ENCODE assay signal across 8 cellular contexts in genomic region chr2:183079335-183079775, GRCh38. TPM values are rescaled to one million over a fixed set of nuclear protein-coding genes. Genes with fewer than 3 reads are reported as not detected.
DNase-seq lines count a peak whose midpoint lies in the region; ATAC-seq and TF ChIP-seq lines count a peak whose summit lies in the region.

No MANE protein-coding gene starts in this region.

- H3K4me3 Mint-ChIP-seq in activated CD4-positive, alpha-beta memory T cell treated with anti-CD3 and anti-CD28 coated beads, Interleukin-2, amount 10 ng/mL, durations not matched to agents 7 days and 5 days: peak overlapping the region; percentile 77

- peaks cover 13% of the 10 kb centered on the region for H3K4me1 Mint-ChIP-seq in activated CD4-positive, alpha-beta memory T cell treated with anti-CD3 and anti-CD28 coated beads, Interleukin-2, amount 10 ng/mL, durations not matched to agents 7 days and 5 days

- H3K4me3 ChIP-seq in right atrium auricular region (peak overlapping the region; percentile 61 to 66), skin epidermis (peak overlapping the region; percentile 48 to 74 (median 52))

- no peak for DNase-seq in activated CD4-positive, alpha-beta memory T cell treated with anti-CD3 and anti-CD28 coated beads, Interleukin-2, amount 10 ng/mL, durations not matched to agents 7 days and 5 days
- DNase-seq in right atrium auricular region (ENCODE audit: low spot score): no peak
- no peak for DNase-seq in COR-L47 (lab: John Stamatoyannopoulos, UW)
- DNase-seq in stimulated activated CD4-positive, alpha-beta T cell treated with anti-CD3 and anti-CD28 coated beads, Interleukin-15, amount 100 ng/mL, for 24 hours: no peak

- H3K27ac ChIP-seq in right atrium auricular region (peak overlapping the region; percentile 85 to 90), skin epidermis (peak overlapping the region in 19 of 21 experiments; percentile 38 to 85 (median 75))

- H3K27ac Mint-ChIP-seq in activated CD4-positive, alpha-beta memory T cell treated with anti-CD3 and anti-CD28 coated beads, Interleukin-2, amount 10 ng/mL, durations not matched to agents 7 days and 5 days: no peak overlapping the region

- POLR2A ChIA-PET in activated CD4-positive, alpha-beta memory T cell treated with anti-CD3 and anti-CD28 coated beads, Interleukin-2, amount 10 ng/mL, durations not matched to agents 7 days and 5 days (lab: Charles Lee): interaction anchor here (1.2 to 1.8 kb wide), 3 partner anchors 10 to 364 kb away, joined by 3 to 12 read pairs (median 4); partner anchors contain the start of gene NUP35

- no peak for TF ChIP-seq CTCF in right atrium auricular region (IDR thresholded peaks at IDR 0.05)

- H3K9me3 Mint-ChIP-seq in activated CD4-positive, alpha-beta memory T cell treated with anti-CD3 and anti-CD28 coated beads, Interleukin-2, amount 10 ng/mL, durations not matched to agents 7 days and 5 days: no peaks in the 10 kb centered on the region

- peak; percentile 24 for ATAC-seq in GM18505 (IDR thresholded peaks at IDR 0.05; ENCODE audit: unreplicated experiment)
- ATAC-seq in HG02884 (IDR thresholded peaks at IDR 0.05; ENCODE audit: unreplicated experiment): peak; percentile 14
- ATAC-seq in GM21528 (IDR thresholded peaks at IDR 0.05; ENCODE audit: low FRiP score, unreplicated experiment): no peak

- no peak for TF ChIP-seq POLR2A in GM18505 (IDR thresholded peaks at IDR 0.05; ENCODE audit: borderline replicate concordance, extremely low read depth, insufficient read depth, insufficient read length)

- no peaks in the 10 kb centered on the region for H3K36me3 Mint-ChIP-seq in activated CD4-positive, alpha-beta memory T cell treated with anti-CD3 and anti-CD28 coated beads, Interleukin-2, amount 10 ng/mL, durations not matched to agents 7 days and 5 days (ENCODE audit: low read depth)

- H3K9me3 ChIP-seq in right atrium auricular region: no peaks in the 10 kb centered on the region

- peaks cover 0 to 10% of the 10 kb centered on the region in 2 donors for H3K4me1 ChIP-seq in right atrium auricular region

- no peaks in the 10 kb centered on the region for H3K27me3 Mint-ChIP-seq in activated CD4-positive, alpha-beta memory T cell treated with anti-CD3 and anti-CD28 coated beads, Interleukin-2, amount 10 ng/mL, durations not matched to agents 7 days and 5 days

- H3K36me3 ChIP-seq in right atrium auricular region: no peaks in the 10 kb centered on the region

- H3K27me3 ChIP-seq in right atrium auricular region: no peaks in the 10 kb centered on the region

- CTCF ChIA-PET in activated CD4-positive, alpha-beta memory T cell treated with anti-CD3 and anti-CD28 coated beads, Interleukin-2, amount 10 ng/mL, durations not matched to agents 7 days and 5 days (lab: Charles Lee): interaction anchor here (1.1 to 1.3 kb wide), 2 partner anchors 99 to 413 kb away, joined by 3 to 4 read pairs; no protein-coding TSS in a partner anchor

RNA-seq across cellular contexts. Expression of gene DUSP19, which starts 0.8 kb away (rescaled TPM):
- 1 to 10 TPM in 1 of 2 experiments, under 1 TPM in 1; 0.93 to 1.1 TPM for total RNA-seq in activated CD4-positive, alpha-beta memory T cell treated with anti-CD3 and anti-CD28 coated beads, Interleukin-2, amount 10 ng/mL, durations not matched to agents 7 days and 5 days
- 10 to 100 TPM in 1 of 2 donors, 1 to 10 TPM in 1; 5.5 to 15.3 TPM for total RNA-seq in right atrium auricular region

RNA-seq across cellular contexts. Expression of gene NCKAP1, which starts 41.1 kb away (rescaled TPM):
- total RNA-seq in activated CD4-positive, alpha-beta memory T cell treated with anti-CD3 and anti-CD28 coated beads, Interleukin-2, amount 10 ng/mL, durations not matched to agents 7 days and 5 days: 1 to 10 TPM; 4.1 to 4.3 TPM
- 100 to 1,000 TPM; 107 to 113 TPM for total RNA-seq in right atrium auricular region

RNA-seq across cellular contexts. Expression of gene NUP35, which starts 44.9 kb away (rescaled TPM):
- total RNA-seq in activated CD4-positive, alpha-beta memory T cell treated with anti-CD3 and anti-CD28 coated beads, Interleukin-2, amount 10 ng/mL, durations not matched to agents 7 days and 5 days: 10 to 100 TPM; 15.5 to 15.9 TPM
- 1 to 10 TPM; 5.0 to 6.6 TPM for total RNA-seq in right atrium auricular region

Comparison
In these comparisons a context has a peak if more than half of its experiments do, and no peak if none do; other contexts are left out.
1. RNA of gene NCKAP1, which starts 41.1 kb away (total RNA-seq): 107 to 113 TPM in right atrium auricular region; 4.1 to 4.3 TPM in activated CD4-positive, alpha-beta memory T cell treated with anti-CD3 and anti-CD28 coated beads, Interleukin-2, amount 10 ng/mL, durations not matched to agents 7 days and 5 days; every median in the first group is over 10 times any median in the second.